Comparison of ENCODE assay signal across 4 cellular contexts in the genomic region with DNA sequence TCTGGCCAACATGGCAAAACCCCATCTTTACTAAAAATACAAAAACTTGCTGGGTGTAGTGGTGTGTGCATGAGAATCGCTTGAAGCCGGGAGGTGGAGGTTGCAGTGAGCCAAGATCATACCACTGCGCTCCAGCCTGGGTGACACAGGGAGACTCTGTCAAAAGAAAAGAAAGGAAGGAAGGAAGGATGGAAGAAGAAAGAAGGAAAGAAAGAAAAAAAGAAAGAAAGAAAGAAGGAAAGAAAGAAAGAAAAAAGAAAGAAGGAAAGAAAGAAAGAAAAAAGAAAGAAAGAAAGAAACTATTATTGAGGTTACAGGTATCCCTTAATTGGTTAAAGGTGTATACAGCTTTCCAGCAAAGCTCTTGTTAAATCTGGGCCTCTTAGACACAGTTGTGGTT. TPM values are rescaled to one million over a fixed set of nuclear protein-coding genes. Genes with fewer than 3 reads are reported as not detected.
"Had no signal": no experiment of that assay in that cellular context is flagged by ENCODE, and none has a peak within 500 bp of the region (broad histone marks: within the 10 kb centered on the region; RNA-seq: fewer than 3 reads in every experiment).

No MANE protein-coding gene starts in this region.

RNA-seq across cellular contexts. Expression of a gene that starts 29.6 kb away (rescaled TPM):
- total RNA-seq: LHCN-M2, M059J, MCF 10A, NCI-H460 had no signal

RNA-seq across cellular contexts. Expression of a gene that starts 40.7 kb away (rescaled TPM):
- total RNA-seq: LHCN-M2, M059J, MCF 10A, NCI-H460 had no signal
